ENCODE assay signal across 19 cellular contexts in genomic region chr9:110308504-110309109, GRCh38. TPM values are rescaled to one million over a fixed set of nuclear protein-coding genes. Genes with fewer than 3 reads are reported as not detected.
A peak's percentile ranks its signal among the peaks of the same experiment; 100 is the strongest.
DNase-seq lines count a peak whose midpoint lies in the region; ATAC-seq and TF ChIP-seq lines count a peak whose summit lies in the region.
"Had no signal": no experiment of that assay in that cellular context is flagged by ENCODE, and none has a peak within 500 bp of the region (broad histone marks: within the 10 kb centered on the region; RNA-seq: fewer than 3 reads in every experiment).

No MANE protein-coding gene starts in this region.

- BruUV-seq in OCI-LY7 (replicated peaks; lab: Mats Ljungman, UMichigan) (no TSS peak), PC-3 (replicated peaks; lab: Mats Ljungman, UMichigan) (no TSS peak)

- peak overlapping the region; percentile 41 for H3K27ac Mint-ChIP-seq in CD4-positive, alpha-beta T cell

- no peaks in the 10 kb centered on the region for H3K36me3 ChIP-seq in OCI-LY7 (ENCODE audit: insufficient read depth, low read length)
- H3K36me3 ChIP-seq in PC-3 (ENCODE audit: low read depth, low read length) = no peaks in the 10 kb centered on the region
- H3K36me3 ChIP-seq: esophagus squamous epithelium, Peyer's patch, transverse colon had no signal

- no peak overlapping the region for H3K27ac ChIP-seq in CD4-positive, alpha-beta T cell (ENCODE audit: low read depth, low read length)
- peak overlapping the region; percentile 37 for H3K27ac ChIP-seq in OCI-LY7 (ENCODE audit: low read depth, low read length, poor library complexity, severe bottlenecking)
- no peak overlapping the region for H3K27ac ChIP-seq in PC-3 (ENCODE audit: low read length)
- H3K27ac ChIP-seq: esophagus squamous epithelium, hepatocyte, Peyer's patch, transverse colon had no signal

- H3K79me2 ChIP-seq in OCI-LY7 (ENCODE audit: insufficient read depth, low read depth, low read length) (no peaks in the 10 kb centered on the region), PC-3 (ENCODE audit: low read length) (no peaks in the 10 kb centered on the region)
- H3K79me2 ChIP-seq: hepatocyte had no signal

- intact Hi-C loops in CD4-positive, alpha-beta T cell (cut with DNase I, micrococcal nuclease) = no loop called here
- intact Hi-C loops in OCI-LY7 (cut with micrococcal nuclease; ENCODE audit: unreplicated experiment) = loop anchor here (5.0 kb wide), 1 partner anchor 51 kb away; the partner anchor contains the start of gene TXN
- intact Hi-C loops in PC-3 (cut with micrococcal nuclease) = no loop called here

- H3K4me2 ChIP-seq in OCI-LY7 (ENCODE audit: low read length) (peak overlapping the region; percentile 38), PC-3 (ENCODE audit: low read length) (no peak overlapping the region)
- H3K4me2 ChIP-seq: hepatocyte had no signal

- no peaks in the 10 kb centered on the region for H3K9me3 ChIP-seq in CD4-positive, alpha-beta T cell (ENCODE audit: control insufficient read depth, low read length)
- H3K9me3 ChIP-seq in OCI-LY7 (ENCODE audit: low read length) (peaks cover 8% of the 10 kb centered on the region; the same call in 1 of the 2 replicates), PC-3 (ENCODE audit: low read length) (no peaks in the 10 kb centered on the region)
- H3K9me3 ChIP-seq: Peyer's patch, transverse colon had no signal

- H3K27me3 ChIP-seq in CD4-positive, alpha-beta T cell (ENCODE audit: control insufficient read depth, insufficient read depth, low read length) = no peaks in the 10 kb centered on the region
- no peaks in the 10 kb centered on the region for H3K27me3 ChIP-seq in PC-3 (ENCODE audit: low read length)
- H3K27me3 ChIP-seq: esophagus squamous epithelium, hepatocyte, Peyer's patch, transverse colon had no signal

- H3F3A ChIP-seq in PC-3 (ENCODE audit: low read length, unreplicated experiment) = no peaks in the 10 kb centered on the region

- H3K36me3 Mint-ChIP-seq in CD4-positive, alpha-beta T cell (ENCODE audit: low read depth) = no peaks in the 10 kb centered on the region

- POLR2A ChIA-PET in CD4-positive, alpha-beta T cell (lab: Charles Lee) = no interaction called here
- POLR2A ChIA-PET in OCI-LY7 (lab: Charles Lee) = interaction anchor here (1.1 to 3.5 kb wide), 3 partner anchors 9 to 16 kb away, joined by 3 to 15 read pairs (median 4); no protein-coding TSS in a partner anchor
- POLR2A ChIA-PET in PC-3 (lab: Charles Lee; ENCODE audit: unreplicated experiment) = no interaction called here

- H2AFZ ChIP-seq in OCI-LY7 (ENCODE audit: low read length) (peak overlapping the region; percentile 90), PC-3 (ENCODE audit: low read length) (no peak overlapping the region)
- H2AFZ ChIP-seq: hepatocyte had no signal

- no peak for ATAC-seq in CD4-positive, alpha-beta T cell (ENCODE audit: poor library complexity)
- ATAC-seq in GM19035 (IDR thresholded peaks at IDR 0.05; ENCODE audit: unreplicated experiment) (peak; percentile 48), HG02571 (IDR thresholded peaks at IDR 0.05; ENCODE audit: unreplicated experiment) (peak; percentile 52), PC-3 (no peak)

- peaks cover 7% of the 10 kb centered on the region for H3K4me1 Mint-ChIP-seq in CD4-positive, alpha-beta T cell (ENCODE audit: low read depth)

- H3K27me3 Mint-ChIP-seq in CD4-positive, alpha-beta T cell = no peaks in the 10 kb centered on the region

- H3K9me3 Mint-ChIP-seq in CD4-positive, alpha-beta T cell = peaks cover 2% of the 10 kb centered on the region

- H4K20me1 ChIP-seq in OCI-LY7 (ENCODE audit: insufficient read depth, low read length) (no peaks in the 10 kb centered on the region), PC-3 (ENCODE audit: low read length) (no peaks in the 10 kb centered on the region)

- DNase-seq in CD4-positive, alpha-beta T cell = no peak
- DNase-seq in OCI-LY7 (ENCODE audit: low spot score) (peak; percentile 17), EL (no peak), globus pallidus (ENCODE audit: low spot score) (no peak), AG20443 (ENCODE audit: low spot score) (no peak), PC-3 (no peak)
- DNase-seq: activated CD4-positive, alpha-beta T cell treated with anti-CD3 and anti-CD28 coated beads, Interleukin-2, amount 50 U/mL, for 1 hour; anterior cingulate cortex; cortex of kidney; DMS79; esophagus squamous epithelium; IMR-90; NCI-H1436 treated with DMSO at 0.1 percent for 48 hours; NCI-H446 treated with DMSO at 0.1 percent for 48 hours; Peyer's patch; transverse colon had no signal

- no peak for TF ChIP-seq CTCF in CD4-positive, alpha-beta T cell (IDR thresholded peaks at IDR 0.05)
- TF ChIP-seq CTCF in OCI-LY7 (conservative IDR thresholded peaks at IDR 0.05; ENCODE audit: low read length) = no peak
- TF ChIP-seq CTCF in PC-3 (conservative IDR thresholded peaks at IDR 0.05; ENCODE audit: low read depth, low read length) = no peak

- H3K9me2 ChIP-seq in OCI-LY7 (ENCODE audit: insufficient read depth, low read length) (no peaks in the 10 kb centered on the region), PC-3 (replicated peaks; ENCODE audit: low read length) (no peaks in the 10 kb centered on the region)

- H3K4me1 ChIP-seq in OCI-LY7 (ENCODE audit: insufficient read depth, low read length, poor library complexity, severe bottlenecking) (peaks cover 9% of the 10 kb centered on the region), PC-3 (ENCODE audit: insufficient read depth, low read length) (no peaks in the 10 kb centered on the region)
- H3K4me1 ChIP-seq: esophagus squamous epithelium, Peyer's patch had no signal

- peak overlapping the region; percentile 22 for H3K4me3 ChIP-seq in OCI-LY7 (ENCODE audit: low read depth, low read length, poor library complexity, severe bottlenecking)
- no peak overlapping the region for H3K4me3 ChIP-seq in PC-3 (ENCODE audit: low read length)
- H3K4me3 ChIP-seq: esophagus squamous epithelium, hepatocyte, Peyer's patch, transverse colon had no signal

- H3K9ac ChIP-seq in PC-3 (ENCODE audit: low read length) = no peak overlapping the region

- CTCF ChIA-PET in CD4-positive, alpha-beta T cell (lab: Charles Lee) = interaction anchor here (0.6 kb wide), 1 partner anchor 163 kb away, joined by 3 read pairs; no protein-coding TSS in a partner anchor
- CTCF ChIA-PET in OCI-LY7 (lab: Charles Lee; ENCODE audit: unreplicated experiment) = no interaction called here
- CTCF ChIA-PET in PC-3 (lab: Charles Lee) = no interaction called here

- H3K4me3 Mint-ChIP-seq in CD4-positive, alpha-beta T cell = no peak overlapping the region

RNA-seq across cellular contexts. Expression of gene TXNDC8, which starts 29.1 kb away (rescaled TPM):
- total RNA-seq in CD4-positive, alpha-beta T cell = not detected
- not detected in 2 replicates for total RNA-seq in OCI-LY7 (2014; rRNA removed; shearing (Covaris generic))
- not detected in 2 replicates for total RNA-seq in OCI-LY7 (2022)
- total RNA-seq in PC-3 (2014; rRNA removed) = not detected in 2 replicates
- total RNA-seq: esophagus squamous epithelium, hepatocyte, IMR-90, Peyer's patch, transverse colon had no signal

RNA-seq across cellular contexts. Expression of gene TXN, which starts 52.3 kb away (rescaled TPM):
- 10 to 100 TPM; 31.5 to 35.1 TPM for total RNA-seq in CD4-positive, alpha-beta T cell
- 82.5 and 120 TPM in 2 replicates for total RNA-seq in OCI-LY7 (2014; rRNA removed; shearing (Covaris generic))
- total RNA-seq in OCI-LY7 (2022) (135 and 165 TPM in 2 replicates), PC-3 (2014; rRNA removed) (178 and 216 TPM in 2 replicates)

Comparison
In these comparisons a context has a peak if more than half of its experiments do, and no peak if none do; other contexts are left out.
1. ATAC-seq: peak in GM19035 (single experiment) and HG02571 (single experiment); none in CD4-positive, alpha-beta T cell (single experiment) and PC-3 (single experiment).